In the genomic region with DNA sequence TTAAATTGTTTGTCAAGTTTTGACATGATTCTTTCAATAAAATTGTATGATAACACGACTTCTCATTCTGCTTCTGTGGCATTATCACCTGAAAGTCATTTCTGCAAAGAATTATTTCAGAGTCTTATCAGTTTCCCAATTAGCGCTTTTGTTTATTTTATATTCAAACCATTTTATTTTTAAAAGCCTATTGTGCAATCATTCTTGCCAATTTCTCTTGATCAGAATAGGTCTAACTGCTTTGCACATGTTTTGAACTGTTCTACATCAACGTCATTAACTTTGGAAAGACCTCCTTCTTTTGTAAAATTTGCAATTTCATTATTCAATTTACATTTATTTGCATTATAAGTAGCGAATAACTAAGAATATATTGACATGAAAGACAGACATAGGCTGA, we compare ENCODE assay signal across 19 cellular contexts.
"Had no signal": no experiment of that assay in that cellular context is flagged by ENCODE, and none has a peak within 500 bp of the region (broad histone marks: within the 10 kb centered on the region; RNA-seq: fewer than 3 reads in every experiment).

No MANE protein-coding gene starts in this region.

- H3K27ac ChIP-seq: hepatocyte, left ventricle myocardium inferior, ovary, right atrium auricular region, spleen, suprapubic skin, thoracic aorta, tibial artery, vagina had no signal

- H3K4me3 ChIP-seq: hepatocyte, left ventricle myocardium inferior, lung, ovary, right atrium auricular region, spleen, suprapubic skin, thoracic aorta, tibial artery, vagina had no signal

- H3K9me3 ChIP-seq: ovary, right atrium auricular region, suprapubic skin, thoracic aorta, tibial artery, vagina had no signal

- H2AFZ ChIP-seq: hepatocyte had no signal

- H3K79me2 ChIP-seq: hepatocyte had no signal

- H3K27me3 ChIP-seq: hepatocyte, ovary, right atrium auricular region, spleen, suprapubic skin, tibial artery, vagina had no signal

- FAIRE-seq: small intestine had no signal

- H3K4me2 ChIP-seq: hepatocyte had no signal

- H3K4me1 ChIP-seq: left ventricle myocardium inferior, right atrium auricular region, spleen, suprapubic skin, tibial artery, vagina had no signal

- ATAC-seq: natural killer cell; sciatic nerve; stimulated activated effector memory CD8-positive, alpha-beta T cell treated with anti-CD3 and anti-CD28 coated beads, Interleukin-12 subunit alpha, Interleukin-12 subunit beta, amount 100 ng/mL, for 72 hours had no signal

- DNase-seq: islet precursor cell; left ventricle myocardium inferior; naive B cell; natural killer cell; nephron progenitor cell; ovary; small intestine; spleen; stimulated activated CD4-positive, alpha-beta T cell treated with anti-CD3 and anti-CD28 coated beads, Interleukin-4, amount 100 ng/mL, for 24 hours; stimulated activated naive CD4-positive, alpha-beta T cell; tibial artery had no signal

- H3K36me3 ChIP-seq: left ventricle myocardium inferior, ovary, right atrium auricular region, spleen, suprapubic skin, thoracic aorta, tibial artery, vagina had no signal
